ENCODE assay signal across 13 cellular contexts in the genomic region with DNA sequence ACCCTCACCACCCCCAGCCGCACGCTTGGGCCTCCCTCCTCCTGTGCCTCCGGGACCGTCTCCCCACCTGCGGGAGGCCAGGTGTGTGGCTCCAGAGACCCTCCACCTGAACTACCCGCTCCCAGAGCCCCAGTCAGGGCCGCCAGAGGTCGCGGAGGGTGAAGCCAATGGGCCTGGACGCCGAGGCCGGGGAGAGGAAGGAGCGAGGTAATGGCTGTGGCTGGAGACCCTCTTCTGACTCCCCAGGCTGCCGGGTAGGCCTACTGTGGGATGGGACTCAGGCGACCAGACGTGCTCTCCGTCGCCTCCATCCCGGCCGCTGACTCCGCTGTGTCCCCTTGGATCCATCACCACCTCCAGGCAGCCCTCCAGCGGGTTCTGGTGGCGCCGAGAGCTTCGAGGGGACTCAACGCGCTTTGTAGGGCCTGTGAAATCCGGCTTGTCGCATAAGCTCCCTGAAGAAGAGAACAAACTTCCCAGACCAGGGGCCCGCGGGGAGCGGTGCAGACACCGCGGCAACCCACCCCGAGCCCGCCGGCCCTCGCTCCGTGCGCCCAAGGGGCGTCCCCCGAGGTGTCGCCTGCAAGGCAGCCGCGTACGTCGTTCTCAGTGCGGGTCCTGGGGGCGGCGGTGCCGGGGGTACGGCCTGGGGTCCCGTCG. TPM values are rescaled to one million over a fixed set of nuclear protein-coding genes. Genes with fewer than 3 reads are reported as not detected.
DNase-seq lines count a peak whose midpoint lies in the region; ATAC-seq and TF ChIP-seq lines count a peak whose summit lies in the region.
"Had no signal": no experiment of that assay in that cellular context is flagged by ENCODE, and none has a peak within 500 bp of the region (broad histone marks: within the 10 kb centered on the region; RNA-seq: fewer than 3 reads in every experiment).

No MANE protein-coding gene starts in this region.

- CTCF ChIA-PET in activated CD4-positive, alpha-beta T cell treated with anti-CD3 and anti-CD28 coated beads, Interleukin-2, amount 10 ng/mL, durations not matched to agents 7 days and 5 days (lab: Charles Lee) = no interaction called here

- peak overlapping the region in 9 of 11 experiments; percentile 42 to 75 (median 65); a peak in 17 of 22 replicates for H3K27ac ChIP-seq in BLaER1 treated with 17β-estradiol and CSF1 and Interleukin-3, amounts not matched to agents 10 nM and 100 nM
- H3K27ac ChIP-seq in ascending aorta (no peak overlapping the region), right atrium auricular region (no peak overlapping the region), prostate gland (peak overlapping the region; percentile 50 to 58)
- H3K27ac ChIP-seq: body of pancreas, neutrophil had no signal

- H3K4me3 Mint-ChIP-seq in activated CD4-positive, alpha-beta T cell treated with anti-CD3 and anti-CD28 coated beads, Interleukin-2, amount 10 ng/mL, durations not matched to agents 7 days and 5 days = no peak overlapping the region

- peaks cover 0 to 9% (median 0%) of the 10 kb centered on the region in 11 experiments; a peak in 2 of 22 replicates for H3K9me3 ChIP-seq in BLaER1 treated with 17β-estradiol and CSF1 and Interleukin-3, amounts not matched to agents 10 nM and 100 nM (replicated peaks in 1 of 11)
- H3K9me3 ChIP-seq in ascending aorta (no peaks in the 10 kb centered on the region), right atrium auricular region (no peaks in the 10 kb centered on the region), prostate gland (no peaks in the 10 kb centered on the region)
- H3K9me3 ChIP-seq: body of pancreas, neutrophil had no signal

- no peak overlapping the region for H3K27ac Mint-ChIP-seq in activated CD4-positive, alpha-beta T cell treated with anti-CD3 and anti-CD28 coated beads, Interleukin-2, amount 10 ng/mL, durations not matched to agents 7 days and 5 days

- peak overlapping the region; percentile 57 to 71 (median 65) for H3K4me3 ChIP-seq in BLaER1 treated with 17β-estradiol and CSF1 and Interleukin-3, amounts not matched to agents 10 nM and 100 nM
- H3K4me3 ChIP-seq in ascending aorta (peak overlapping the region; percentile 52 to 64), right atrium auricular region (peak overlapping the region; percentile 22 to 58), prostate gland (peak overlapping the region; percentile 53 to 58)

- POLR2A ChIA-PET in activated CD4-positive, alpha-beta T cell treated with anti-CD3 and anti-CD28 coated beads, Interleukin-2, amount 10 ng/mL, durations not matched to agents 7 days and 5 days (lab: Charles Lee) = no interaction called here

- peak overlapping the region; percentile 76 to 87 (median 80) for H3K4me2 ChIP-seq in BLaER1 treated with 17β-estradiol and CSF1 and Interleukin-3, amounts not matched to agents 10 nM and 100 nM

- no peak for DNase-seq in ascending aorta (ENCODE audit: low spot score in 2 of 2)
- DNase-seq in right atrium auricular region (ENCODE audit: low spot score) = no peak
- no peak for DNase-seq in prostate gland (ENCODE audit: low spot score)
- no peak for DNase-seq in activated CD4-positive, alpha-beta T cell treated with anti-CD3 and anti-CD28 coated beads, Interleukin-2, amount 10 ng/mL, durations not matched to agents 7 days and 5 days
- DNase-seq in NOMO-1 treated with dmso at 0.1 percent for 144 hours (lab: John Stamatoyannopoulos, UW; ENCODE audit: unreplicated experiment) = no peak
- DNase-seq: body of pancreas, COR-L47, NCI-H524 had no signal

- no peaks in the 10 kb centered on the region for H3K4me1 Mint-ChIP-seq in activated CD4-positive, alpha-beta T cell treated with anti-CD3 and anti-CD28 coated beads, Interleukin-2, amount 10 ng/mL, durations not matched to agents 7 days and 5 days

- peak overlapping the region; percentile 64 to 83 (median 75) for H3K9ac ChIP-seq in BLaER1 treated with 17β-estradiol and CSF1 and Interleukin-3, amounts not matched to agents 10 nM and 100 nM

- peaks cover 53% of the 10 kb centered on the region for H3K27me3 Mint-ChIP-seq in activated CD4-positive, alpha-beta T cell treated with anti-CD3 and anti-CD28 coated beads, Interleukin-2, amount 10 ng/mL, durations not matched to agents 7 days and 5 days

- peaks cover under 1 to 26% (median 17%) of the 10 kb centered on the region in 10 experiments; a peak in 18 of 20 replicates for H3K4me1 ChIP-seq in BLaER1 treated with 17β-estradiol and CSF1 and Interleukin-3, amounts not matched to agents 10 nM and 100 nM
- H3K4me1 ChIP-seq in ascending aorta (no peaks in the 10 kb centered on the region), right atrium auricular region (peaks cover 0 to 17% of the 10 kb centered on the region in 2 donors), prostate gland (replicated peaks) (peaks cover 7% of the 10 kb centered on the region)

- no peak for ATAC-seq in GM19023 (IDR thresholded peaks at IDR 0.05; ENCODE audit: unreplicated experiment)
- ATAC-seq in HG03565 (IDR thresholded peaks at IDR 0.05; ENCODE audit: unreplicated experiment) = no peak

- H4K20me1 ChIP-seq in BLaER1 treated with 17β-estradiol and CSF1 and Interleukin-3, amounts not matched to agents 10 nM and 100 nM = peaks cover 18 to 39% (median 34%) of the 10 kb centered on the region in 11 experiments; a peak in 20 of 22 replicates

- H3K36me3 Mint-ChIP-seq in activated CD4-positive, alpha-beta T cell treated with anti-CD3 and anti-CD28 coated beads, Interleukin-2, amount 10 ng/mL, durations not matched to agents 7 days and 5 days (ENCODE audit: low read depth) = no peaks in the 10 kb centered on the region

- peaks cover 27 to 50% (median 37%) of the 10 kb centered on the region in 11 experiments for H3K27me3 ChIP-seq in BLaER1 treated with 17β-estradiol and CSF1 and Interleukin-3, amounts not matched to agents 10 nM and 100 nM
- H3K27me3 ChIP-seq in ascending aorta (peaks cover 21% of the 10 kb centered on the region), right atrium auricular region (peaks cover 8 to 53% of the 10 kb centered on the region in 2 donors), prostate gland (replicated peaks; ENCODE audit: insufficient read depth) (no peaks in the 10 kb centered on the region)

- H3K9me3 Mint-ChIP-seq in activated CD4-positive, alpha-beta T cell treated with anti-CD3 and anti-CD28 coated beads, Interleukin-2, amount 10 ng/mL, durations not matched to agents 7 days and 5 days = no peaks in the 10 kb centered on the region

- TF ChIP-seq CTCF in ascending aorta (IDR thresholded peaks at IDR 0.05) (no peak), right atrium auricular region (IDR thresholded peaks at IDR 0.05) (no peak), prostate gland (IDR thresholded peaks at IDR 0.05) (no peak)

- peaks cover 8 to 28% (median 20%) of the 10 kb centered on the region in 11 experiments; a peak in 20 of 22 replicates for H3K36me3 ChIP-seq in BLaER1 treated with 17β-estradiol and CSF1 and Interleukin-3, amounts not matched to agents 10 nM and 100 nM
- H3K36me3 ChIP-seq in ascending aorta = no peaks in the 10 kb centered on the region
- no peaks in the 10 kb centered on the region for H3K36me3 ChIP-seq in right atrium auricular region
- H3K36me3 ChIP-seq in prostate gland = no peaks in the 10 kb centered on the region
- H3K36me3 ChIP-seq: neutrophil had no signal

- WGBS in prostate gland = 24% methylated on average over 54 of the region's 54 CpGs

- intact Hi-C loops in ascending aorta (cut with DNase I) (no loop called here), prostate gland (cut with DNase I) (no loop called here)

- TF ChIP-seq POLR2A in prostate gland (IDR thresholded peaks at IDR 0.05) = no peak

RNA-seq across cellular contexts. Expression of a gene that starts 12.6 kb away (rescaled TPM):
- total RNA-seq in ascending aorta (not detected), right atrium auricular region (under 1 TPM in 1 of 2 donors, not detected in 1; 0.83 TPM), prostate gland (10 to 100 TPM; 10.2 to 20.6 TPM)
- total RNA-seq in activated CD4-positive, alpha-beta T cell treated with anti-CD3 and anti-CD28 coated beads, Interleukin-2, amount 10 ng/mL, durations not matched to agents 7 days and 5 days = not detected
- total RNA-seq: T-helper 1 cell treated with Interleukin-12 subunit alpha and Interleukin-12 subunit beta and Interleukin-4 antibody, amounts not matched to agents 30 ng/mL and 1 ng/mL, for 36 hours had no signal

Comparison
In these comparisons a context has a peak if more than half of its experiments do, and no peak if none do; other contexts are left out.
1. H3K27ac ChIP-seq: peak in BLaER1 treated with 17β-estradiol and CSF1 and Interleukin-3, amounts not matched to agents 10 nM and 100 nM (9 of 11) and prostate gland (2 of 2); none in ascending aorta (0 of 2) and right atrium auricular region (0 of 2).
2. RNA of a gene that starts 12.6 kb away (total RNA-seq): 10.2 to 20.6 TPM in prostate gland; 0.83 TPM in right atrium auricular region, not detected in ascending aorta (single experiment) and not detected in activated CD4-positive, alpha-beta T cell treated with anti-CD3 and anti-CD28 coated beads, Interleukin-2, amount 10 ng/mL, durations not matched to agents 7 days and 5 days; every median in the first group is over 4 times any median in the second.
3. Peak in every context shown above with its lines, with median percentiles within 50 percentile points of each other: H3K4me3 ChIP-seq.